In the genomic region with DNA sequence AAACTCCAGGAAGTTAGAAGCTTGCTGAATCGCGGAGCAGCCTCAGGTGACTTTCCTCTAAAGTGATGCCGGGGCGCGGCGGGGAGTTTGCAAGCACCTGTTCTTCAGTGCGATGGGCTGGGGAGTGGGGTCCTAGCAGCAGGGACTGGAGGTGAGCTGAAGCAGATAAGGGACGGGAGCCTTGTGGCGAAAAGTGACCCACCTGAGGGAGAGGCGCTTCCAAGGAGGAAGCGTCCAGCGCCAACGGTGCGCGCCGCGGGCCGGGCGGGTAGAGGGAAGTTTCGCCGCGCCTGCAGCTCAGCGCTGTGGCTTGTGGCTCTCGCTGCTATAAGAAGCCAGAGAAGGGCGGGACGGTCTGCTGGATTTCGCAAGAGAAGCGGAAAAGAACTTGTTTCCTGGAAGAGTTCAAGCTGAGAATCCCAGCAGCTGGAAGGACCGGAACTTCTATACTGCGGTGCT, we compare ENCODE assay signal across 9 cellular contexts. TPM values are rescaled to one million over a fixed set of nuclear protein-coding genes. Genes with fewer than 3 reads are reported as not detected.
DNase-seq lines count a peak whose midpoint lies in the region; ATAC-seq and TF ChIP-seq lines count a peak whose summit lies in the region.
"Had no signal": no experiment of that assay in that cellular context is flagged by ENCODE, and none has a peak within 500 bp of the region (broad histone marks: within the 10 kb centered on the region; RNA-seq: fewer than 3 reads in every experiment).

Gene STEAP4, minus strand, starts transcription at position 305 of the 459 bp plus-strand sequence. CDS start 22,625 bp downstream, outside the sequence.

- H3K56ac ChIP-seq in H9 (ENCODE audit: insufficient read length, low read depth, low read length), result no peak within 1 kb of the TSS

- no peak within 1 kb of the TSS for H4K8ac ChIP-seq in H9 (replicated peaks; ENCODE audit: insufficient read length, low read depth, low read length)

- H3K4me1 ChIP-seq in H9 (ENCODE audit: insufficient read depth, low read length) (no peaks in the 10 kb centered on the region), neutrophil (ENCODE audit: control insufficient read depth in 1 of 2, insufficient read depth in 1 of 2, low read depth in 1 of 2, low read length in 1 of 2) (peaks cover 42 to 65% of the 10 kb centered on the region in 2 experiments)

- no peak within 1 kb of the TSS for H3K9ac ChIP-seq in H9 (ENCODE audit: extremely low read depth, insufficient read length, low read length)

- no peak within 1 kb of the TSS for H2BK120ac ChIP-seq in H9 (ENCODE audit: low read depth, low read length, poor library complexity, severe bottlenecking)

- H3K23me2 ChIP-seq in H9 (ENCODE audit: insufficient read length, low read depth, low read length, poor library complexity, severe bottlenecking), result no peaks in the 10 kb centered on the region

- H3K4me3 Mint-ChIP-seq in H9 (peak within 1 kb of the TSS; percentile 78 to 83), glutamatergic neuron (ENCODE audit: unreplicated experiment) (peak within 1 kb of the TSS; percentile 78)
- H3K4me3 Mint-ChIP-seq: naive B cell had no signal

- no peaks in the 10 kb centered on the region for H3K79me2 ChIP-seq in H9 (ENCODE audit: insufficient read depth, low read length)

- ATAC-seq in HG02759 (IDR thresholded peaks at IDR 0.05; ENCODE audit: unreplicated experiment), result no peak

- peak within 1 kb of the TSS; percentile 63 for H3K4me2 ChIP-seq in H9 (ENCODE audit: insufficient read depth, insufficient read length, low read length)

- H3K27ac Mint-ChIP-seq in H9 (peak within 1 kb of the TSS in 1 of 3 experiments; percentile 64; a peak in 2 of 7 replicates), glutamatergic neuron (ENCODE audit: unreplicated experiment) (no peak within 1 kb of the TSS)

- H2BK15ac ChIP-seq in H9 (ENCODE audit: low read depth, low read length), result no peak within 1 kb of the TSS

- peaks cover 25% of the 10 kb centered on the region for H3K27me3 Mint-ChIP-seq in H9 (ENCODE audit: low read depth)
- H3K27me3 Mint-ChIP-seq in glutamatergic neuron (ENCODE audit: unreplicated experiment), result peaks cover 3% of the 10 kb centered on the region

- DNase-seq in H9 (peak; percentile 72), glutamatergic neuron (peak; percentile 40), SW 1271 (lab: John Stamatoyannopoulos, UW) (no peak), dedifferentiated amniotic fluid mesenchymal stem cell (ENCODE audit: extremely low spot score) (no peak), NCI-H146 (lab: John Stamatoyannopoulos, UW) (no peak)
- DNase-seq: naive B cell had no signal

- H3K27ac ChIP-seq in H9 (ENCODE audit: insufficient read length, low read depth, low read length) (no peak within 1 kb of the TSS), VCaP (peak within 1 kb of the TSS; percentile 72), neutrophil (peak within 1 kb of the TSS; percentile 87)

- no peaks in the 10 kb centered on the region for H4K20me1 ChIP-seq in H9 (ENCODE audit: control insufficient read depth, insufficient read depth, insufficient read length)

- no peak within 1 kb of the TSS for H2BK5ac ChIP-seq in H9 (ENCODE audit: insufficient read length, low read length)

- 0 out of 2 replicates have a peak within 1 kb of the TSS, but pooled peaks have one; percentile 1 for H3K14ac ChIP-seq in H9 (ENCODE audit: insufficient read depth, low read length)

- H3K4me1 Mint-ChIP-seq in H9 (peaks cover 6 to 9% of the 10 kb centered on the region in 2 experiments; a peak in 2 of 4 replicates), glutamatergic neuron (ENCODE audit: low read depth, unreplicated experiment) (no peaks in the 10 kb centered on the region)

- peaks cover 10% of the 10 kb centered on the region for H3K36me3 ChIP-seq in neutrophil

- no peak within 1 kb of the TSS for H3K18ac ChIP-seq in H9 (ENCODE audit: insufficient read length, low read depth, low read length)

- H3K9me3 Mint-ChIP-seq in H9 (no peaks in the 10 kb centered on the region), glutamatergic neuron (ENCODE audit: unreplicated experiment) (no peaks in the 10 kb centered on the region)

- no peaks in the 10 kb centered on the region for H3K79me1 ChIP-seq in H9 (ENCODE audit: insufficient read depth, low read depth, low read length, poor library complexity, severe bottlenecking)

- no peak for TF ChIP-seq CTCF in H9 (conservative IDR thresholded peaks at IDR 0.05)
- no peak for TF ChIP-seq CTCF in VCaP (conservative IDR thresholded peaks at IDR 0.05)
- no peak for TF ChIP-seq CTCF in glutamatergic neuron (IDR thresholded peaks at IDR 0.05; ENCODE audit: partially characterized antibody, unreplicated experiment)
- TF ChIP-seq CTCF in neutrophil (IDR thresholded peaks at IDR 0.05), result peak; percentile 29

- H2AK5ac ChIP-seq in H9 (ENCODE audit: insufficient read length, low read length), result no peak within 1 kb of the TSS

- H2BK12ac ChIP-seq in H9 (ENCODE audit: insufficient read length, low read depth, low read length), result no peak within 1 kb of the TSS

- H4K91ac ChIP-seq in H9 (ENCODE audit: insufficient read length, low read depth, low read length), result no peak within 1 kb of the TSS

- peak within 1 kb of the TSS; percentile 76 to 99 for H3K4me3 ChIP-seq in neutrophil (ENCODE audit: low read depth in 1 of 2, low read length in 1 of 2)

- peak within 1 kb of the TSS; percentile 24 for H2AFZ ChIP-seq in H9 (ENCODE audit: low read length)

- H3K23ac ChIP-seq in H9 (ENCODE audit: insufficient read length, low read depth, low read length), result no peak within 1 kb of the TSS

- no peak within 1 kb of the TSS for H3K4ac ChIP-seq in H9 (ENCODE audit: low read depth, low read length)

- WGBS in H9 (ENCODE audit: extremely low coverage, insufficient read length, low lambda C conversion rate), result no CpG with 5 or more reads among the region's 30 CpGs

- H3K36me3 Mint-ChIP-seq in H9 (ENCODE audit: insufficient read depth in 1 of 3, low read depth in 3 of 3) (no peaks in the 10 kb centered on the region), glutamatergic neuron (ENCODE audit: unreplicated experiment) (no peaks in the 10 kb centered on the region)
- H3K36me3 Mint-ChIP-seq: naive B cell had no signal

- H3K27me3 ChIP-seq in H9 (ENCODE audit: insufficient read depth, low read length) (no peaks in the 10 kb centered on the region; the same call in 1 of the 2 replicates), neutrophil (no peaks in the 10 kb centered on the region)

- H3T11ph ChIP-seq in H9 (ENCODE audit: low read length), result no peak within 1 kb of the TSS

- no peak within 1 kb of the TSS for H4K5ac ChIP-seq in H9 (ENCODE audit: insufficient read length, low read depth, low read length)

- no peaks in the 10 kb centered on the region for H3K9me3 ChIP-seq in H9 (ENCODE audit: control insufficient read depth, low read depth, low read length)
- H3K9me3 ChIP-seq in neutrophil, result no peaks in the 10 kb centered on the region

- H2BK20ac ChIP-seq in H9 (ENCODE audit: low read depth, low read length, poor library complexity, severe bottlenecking), result no peak within 1 kb of the TSS

RNA-seq across cellular contexts. Expression of gene STEAP4, which starts in this region (rescaled TPM):
- total RNA-seq in H9 (2021) (not detected in 2 replicates), glutamatergic neuron (ENCODE audit: unreplicated experiment) (not detected)

Comparison
In these comparisons a context has a peak if more than half of its experiments do, and no peak if none do; other contexts are left out.
1. Peak in DNase-seq and H3K4me2 ChIP-seq in H9; RNA of the gene not detected or under 1 TPM.
2. Peak in DNase-seq in glutamatergic neuron; RNA of the gene not detected or under 1 TPM.